29 cellular contexts compared by ENCODE assay signal in the genomic region with DNA sequence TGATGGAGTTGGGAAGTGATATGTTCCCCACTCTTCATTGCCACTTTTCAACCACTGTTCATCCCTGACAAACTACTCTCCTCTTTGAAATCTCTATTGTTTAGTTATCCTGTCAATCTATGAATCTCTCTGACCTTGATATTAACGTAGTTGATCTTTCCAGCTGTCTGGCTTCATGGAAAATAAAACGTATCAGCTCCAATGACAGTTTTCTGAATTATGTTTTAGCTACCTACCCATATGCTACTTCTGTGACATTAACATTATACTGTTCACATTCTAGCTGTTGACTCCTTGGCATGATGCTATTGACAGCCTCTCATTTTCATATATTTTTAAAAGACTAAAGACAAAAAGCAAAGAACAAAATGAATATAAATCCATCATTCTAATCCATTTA.
"Had no signal": no experiment of that assay in that cellular context is flagged by ENCODE, and none has a peak within 500 bp of the region (broad histone marks: within the 10 kb centered on the region; RNA-seq: fewer than 3 reads in every experiment).

No MANE protein-coding gene starts in this region.

- DNase-seq: activated B cell treated with CpG ODN at 0.5 μM for 24 hours; activated CD4-positive, alpha-beta memory T cell treated with anti-CD3 and anti-CD28 coated beads for 36 hours; activated CD4-positive, alpha-beta T cell treated with anti-CD3 and anti-CD28 coated beads for 4 hours; activated CD4-positive, alpha-beta T cell treated with anti-CD3 and anti-CD28 coated beads, Interleukin-2, amount 10 ng/mL, durations not matched to agents 24 days and 14 days; activated CD4-positive, alpha-beta T cell treated with anti-CD3 and anti-CD28 coated beads, Interleukin-2, amount 50 U/mL, for 1 hour; activated CD4-positive, alpha-beta T cell treated with anti-CD3 and anti-CD28 coated beads, Interleukin-2, amount 50 U/mL, for 4 hours; activated CD4-positive, CD25-positive, alpha-beta regulatory T cell treated with anti-CD3 and anti-CD28 coated beads, Interleukin-2, amount 50 U/mL, for 72 hours; activated CD8-positive, alpha-beta memory T cell treated with anti-CD3 and anti-CD28 coated beads, Interleukin-2, amount 50 U/mL, for 4 hours; activated CD8-positive, alpha-beta T cell treated with anti-CD3 and anti-CD28 coated beads for 36 hours; activated effector memory CD4-positive, alpha-beta T cell treated with anti-CD3 and anti-CD28 coated beads, Interleukin-2, amount 50 U/mL, for 16 hours; activated gamma-delta T cell treated with Interleukin-2 at 50 U/mL for 16 hours; activated naive CD4-positive, alpha-beta T cell; activated naive CD4-positive, alpha-beta T cell treated with anti-CD3 and anti-CD28 coated beads for 36 hours; activated naive CD8-positive, alpha-beta T cell treated with anti-CD3 and anti-CD28 coated beads, Interleukin-2, amount 10 ng/mL, durations not matched to agents 7 days and 5 days; activated naive CD8-positive, alpha-beta T cell treated with anti-CD3 and anti-CD28 coated beads, Interleukin-2, amount 50 U/mL, for 24 hours; activated T-cell treated with anti-CD3 and anti-CD28 coated beads for 4 hours; activated T-cell treated with anti-CD3 and anti-CD28 coated beads, Interleukin-2, amount 50 U/mL, for 1 hour; activated T-cell treated with anti-CD3 and anti-CD28 coated beads, Interleukin-2, amount 50 U/mL, for 4 hours; activated T-cell treated with anti-CD3 and anti-CD28 coated beads, Interleukin-2, amount 50 U/mL, for 72 hours; amygdala; anterior cingulate cortex; caudate nucleus; cerebellar nuclear complex; T-helper 1 cell; T-helper 2 cell; T-helper 9 cell had no signal

- H3K9me3 ChIP-seq: ascending aorta had no signal

- H3K4me3 ChIP-seq: ascending aorta, cardiac muscle cell had no signal

- H3K27me3 ChIP-seq: ascending aorta, cardiac muscle cell had no signal

- H3K36me3 ChIP-seq: ascending aorta, cardiac muscle cell had no signal

- H3K4me1 ChIP-seq: ascending aorta had no signal

- ATAC-seq: activated CD8-positive, alpha-beta T cell treated with anti-CD3 and anti-CD28 coated beads for 36 hours; activated naive CD8-positive, alpha-beta T cell treated with anti-CD3 and anti-CD28 coated beads, Interleukin-2, amount 50 U/mL, for 24 hours; activated T-cell treated with anti-CD3 and anti-CD28 coated beads, Interleukin-2, amount 50 U/mL, for 4 hours; activated T-cell treated with anti-CD3 and anti-CD28 coated beads, Interleukin-2, amount 50 U/mL, for 72 hours; activated T-helper 17 cell treated with anti-CD3 and anti-CD28 coated beads, Interleukin-2, amount 50 U/mL, for 72 hours had no signal
